ENCODE assay signal across 22 cellular contexts in the genomic region with DNA sequence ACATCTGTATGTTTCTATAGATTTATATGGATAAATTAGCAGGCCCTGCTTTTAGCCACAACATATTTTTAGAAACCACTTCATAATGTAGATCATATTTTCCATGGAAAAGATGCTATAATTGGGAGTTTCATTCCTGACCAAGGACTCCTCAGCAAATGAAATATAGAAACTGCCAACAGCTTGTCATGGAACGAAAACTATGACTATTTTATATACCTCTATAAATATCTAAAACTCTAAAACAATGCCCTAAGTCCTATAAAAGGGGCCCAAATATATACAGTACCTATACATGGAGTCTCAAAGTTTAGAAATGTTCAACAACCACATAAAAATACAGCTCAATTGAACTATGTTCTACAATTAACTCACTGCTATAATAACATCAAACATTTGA.
"Had no signal": no experiment of that assay in that cellular context is flagged by ENCODE, and none has a peak within 500 bp of the region (broad histone marks: within the 10 kb centered on the region; RNA-seq: fewer than 3 reads in every experiment).

No MANE protein-coding gene starts in this region.

- ATAC-seq: foreskin keratinocyte, left cardiac atrium, lower lobe of right lung, natural killer cell, sciatic nerve had no signal

- H3K4me1 ChIP-seq: foreskin keratinocyte, left ventricle myocardium inferior, lower lobe of right lung, transverse colon had no signal

- H3K27me3 ChIP-seq: testis, transverse colon had no signal

- H3K4me3 Mint-ChIP-seq: endodermal cell, immature natural killer cell, memory B cell, mesothelial cell of epicardium, natural killer cell, neural crest cell had no signal

- H3K9me3 Mint-ChIP-seq: endodermal cell, immature natural killer cell, memory B cell, natural killer cell had no signal

- H3K27me3 Mint-ChIP-seq: memory B cell had no signal

- H3K27ac Mint-ChIP-seq: endodermal cell, immature natural killer cell, memory B cell, mesothelial cell of epicardium, natural killer cell had no signal

- H3K36me3 Mint-ChIP-seq: immature natural killer cell, memory B cell, mesothelial cell of epicardium, natural killer cell had no signal

- H3K36me3 ChIP-seq: left ventricle myocardium inferior, lower lobe of right lung, transverse colon had no signal

- H3K4me3 ChIP-seq: coronary artery, left ventricle myocardium inferior, lower lobe of right lung, testis, transverse colon had no signal

- H3K4me1 Mint-ChIP-seq: immature natural killer cell, memory B cell, mesothelial cell of epicardium, natural killer cell had no signal

- FAIRE-seq: endothelial cell of umbilical vein, kidney had no signal

- H3K9me3 ChIP-seq: left ventricle myocardium inferior, lower lobe of right lung, testis, transverse colon had no signal

- H3K27ac ChIP-seq: foreskin keratinocyte, left ventricle myocardium inferior, lower lobe of right lung, testis, transverse colon had no signal

- DNase-seq: effector CD4-positive, alpha-beta T cell; endodermal cell; erythroblast; foreskin keratinocyte; immature natural killer cell; kidney; left cardiac atrium; left ventricle myocardium inferior; lower lobe of right lung; natural killer cell; posterior cingulate gyrus; stimulated activated CD4-positive, alpha-beta T cell treated with anti-CD3 and anti-CD28 coated beads, Interleukin-2, amount 100 ng/mL, for 24 hours; stimulated activated CD4-positive, alpha-beta T cell treated with anti-CD3 and anti-CD28 coated beads, Interleukin-4, amount 100 ng/mL, for 4 hours; stimulated activated naive CD4-positive, alpha-beta T cell; testis; transverse colon had no signal
